ENCODE assay signal across 30 cellular contexts in the genomic region with DNA sequence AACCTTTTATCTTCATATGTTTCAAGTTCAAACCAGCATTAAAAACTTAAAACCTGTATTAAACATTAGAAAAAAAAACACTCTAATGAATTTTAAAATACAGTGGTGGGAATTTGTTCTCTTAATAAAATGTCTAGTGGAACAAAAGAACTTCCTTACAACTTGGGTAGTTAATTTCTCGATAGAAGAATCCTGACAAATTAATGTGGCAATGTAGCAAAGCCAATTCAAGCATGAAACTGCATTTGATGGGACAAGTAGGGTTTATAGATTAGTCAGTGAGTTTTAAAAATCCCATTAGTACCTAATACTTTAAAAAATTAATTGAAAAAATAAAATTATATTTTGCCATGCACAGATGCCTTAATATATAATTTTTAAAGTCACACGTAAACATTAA. TPM values are rescaled to one million over a fixed set of nuclear protein-coding genes. Genes with fewer than 3 reads are reported as not detected.
"Had no signal": no experiment of that assay in that cellular context is flagged by ENCODE, and none has a peak within 500 bp of the region (broad histone marks: within the 10 kb centered on the region; RNA-seq: fewer than 3 reads in every experiment).

No MANE protein-coding gene starts in this region.

- H3K9me3 ChIP-seq: adrenal gland, body of pancreas, esophagus squamous epithelium, psoas muscle, thoracic aorta, upper lobe of left lung had no signal

- H3K4me1 ChIP-seq: adrenal gland, body of pancreas, neural progenitor cell, parathyroid adenoma, psoas muscle had no signal

- DNase-seq: activated CD4-positive, alpha-beta T cell treated with anti-CD3 and anti-CD28 coated beads for 48 hours; activated CD4-positive, alpha-beta T cell treated with anti-CD3 and anti-CD28 coated beads, Interleukin-2, amount 50 U/mL, for 48 hours; activated CD8-positive, alpha-beta memory T cell treated with anti-CD3 and anti-CD28 coated beads for 24 hours; activated effector memory CD4-positive, alpha-beta T cell treated with anti-CD3 and anti-CD28 coated beads, Interleukin-2, amount 50 U/mL, for 16 hours; activated naive CD4-positive, alpha-beta T cell treated with anti-CD3 and anti-CD28 coated beads for 36 hours; activated naive CD8-positive, alpha-beta T cell treated with anti-CD3 and anti-CD28 coated beads for 36 hours; activated T-cell treated with anti-CD3 and anti-CD28 coated beads, Interleukin-2, amount 50 U/mL, for 1 hour; adrenal gland; aorta; effector CD4-positive, alpha-beta T cell; esophagus squamous epithelium; glutamatergic neuron; islet precursor cell; midbrain; natural killer cell; occipital lobe; right cardiac atrium; stimulated activated CD4-positive, alpha-beta T cell treated with anti-CD3 and anti-CD28 coated beads, Interleukin-2, amount 100 ng/mL, for 48 hours; stimulated activated naive CD4-positive, alpha-beta T cell treated with Interleukin-2 at 50 U/mL for 16 hours; T-helper 17 cell; T1000; upper lobe of left lung; WERI-Rb-1 had no signal

- H3K4me3 ChIP-seq: adrenal gland, body of pancreas, esophagus squamous epithelium, neural progenitor cell, psoas muscle, thoracic aorta, upper lobe of left lung had no signal

- H3K27ac ChIP-seq: adrenal gland, body of pancreas, neural progenitor cell, parathyroid adenoma, psoas muscle, upper lobe of left lung, WERI-Rb-1 had no signal

- H3K36me3 ChIP-seq: adrenal gland, esophagus squamous epithelium, neural progenitor cell, thoracic aorta, upper lobe of left lung, WERI-Rb-1 had no signal

- H3K27me3 ChIP-seq: adrenal gland, body of pancreas, esophagus squamous epithelium, neural progenitor cell, upper lobe of left lung had no signal

- ATAC-seq: activated CD4-positive, CD25-positive, alpha-beta regulatory T cell treated with anti-CD3 and anti-CD28 coated beads, Interleukin-2, amount 50 U/mL, for 24 hours; natural killer cell; T-helper 17 cell had no signal

RNA-seq across cellular contexts. Expression of gene PDE1A, which starts 59.4 kb away (rescaled TPM):
- total RNA-seq: activated naive CD4-positive, alpha-beta T cell treated with anti-CD3 and anti-CD28 coated beads for 36 hours; activated naive CD8-positive, alpha-beta T cell treated with anti-CD3 and anti-CD28 coated beads for 36 hours; activated T-helper 1 cell treated with anti-CD3 and anti-CD28 coated beads, Interleukin-12 subunit alpha, Interleukin-12 subunit beta, Interleukin-2, Interleukin-4 antibody, amounts not matched to agents 30 ng/mL and 10 ng/mL and 1 ng/mL, durations not matched to agents 14 hours and 24 hours and 36 hours; natural killer cell; T-helper 17 cell had no signal
